In the genomic region with DNA sequence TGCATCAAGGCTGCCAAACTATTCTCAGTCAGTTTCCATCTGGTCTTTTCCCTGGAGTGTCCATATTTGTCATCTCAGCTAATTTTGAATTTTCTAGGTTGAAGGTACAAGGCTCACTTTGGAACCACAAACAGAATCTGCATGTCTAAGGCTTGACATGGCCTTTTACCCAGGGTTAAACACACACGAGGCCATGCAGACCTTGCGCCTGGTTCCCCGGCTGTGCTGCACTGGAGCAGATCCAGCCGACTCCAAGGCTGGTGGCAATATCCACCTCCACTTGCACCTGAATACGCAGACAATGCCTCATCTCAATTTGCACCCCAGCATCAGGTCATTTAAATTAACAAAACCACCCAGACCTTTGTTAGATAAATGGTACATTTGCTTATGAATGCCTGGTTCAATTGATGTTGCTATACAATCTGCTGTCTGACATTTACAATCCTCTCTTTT, we compare ENCODE assay signal across 3 cellular contexts.
A peak's percentile ranks its signal among the peaks of the same experiment; 100 is the strongest.
TF ChIP-seq lines count a peak whose summit lies in the region.

No MANE protein-coding gene starts in this region.

TF ChIP-seq in IMR-90, 13 proteins besides CTCF, POLR2A, EP300 and RAD21:
- no peak for TF ChIP-seq NFE2L2 (IDR thresholded peaks at IDR 0.05; ENCODE audit: low read depth, low read length)
- 0 out of 2 replicates have a peak, but pooled peaks have one; percentile 33 for TF ChIP-seq MAFK (IDR thresholded peaks at IDR 0.05; ENCODE audit: low read depth, low read length)
TF ChIP-seq in IMR-90: peak in this region for 1.

TF ChIP-seq in H1, 55 proteins besides CTCF, POLR2A, EP300 and RAD21:
- TF ChIP-seq CREB1 (IDR thresholded peaks at IDR 0.05), result no peak
- TF ChIP-seq NANOG (IDR thresholded peaks at IDR 0.05; ENCODE audit: insufficient read depth, low read depth, low read length, poor library complexity, severe bottlenecking), result peak; percentile 73

TF ChIP-seq in HepG2, 621 proteins besides CTCF, POLR2A, EP300 and RAD21:
- 0 out of 2 replicates have a peak, but pooled peaks have one; percentile 9 for TF ChIP-seq HNF4A (CRISPR knock-in tag; IDR thresholded peaks at IDR 0.05)
- peak; percentile 93 for TF ChIP-seq MAFF (IDR thresholded peaks at IDR 0.05; ENCODE audit: low read depth, low read length)
- peak; percentile 95 to 96 for TF ChIP-seq MAFK (conservative IDR thresholded peaks at IDR 0.05 in 1 of 2, IDR thresholded peaks at IDR 0.05 in 1 of 2; ENCODE audit: low read length in 2 of 2)
- no peak for TF ChIP-seq ZNF557 (CRISPR knock-in tag; IDR thresholded peaks at IDR 0.05)
- TF ChIP-seq EED (CRISPR knock-in tag; IDR thresholded peaks at IDR 0.05), result no peak
